Comparison of ENCODE assay signal across 18 cellular contexts in genomic region chr12:14781563-14781962, GRCh38. TPM values are rescaled to one million over a fixed set of nuclear protein-coding genes. Genes with fewer than 3 reads are reported as not detected.
DNase-seq lines count a peak whose midpoint lies in the region; ATAC-seq and TF ChIP-seq lines count a peak whose summit lies in the region.
"Had no signal": no experiment of that assay in that cellular context is flagged by ENCODE, and none has a peak within 500 bp of the region (broad histone marks: within the 10 kb centered on the region; RNA-seq: fewer than 3 reads in every experiment).

No MANE protein-coding gene starts in this region.

- TF ChIP-seq CTCF in GM23338 (conservative IDR thresholded peaks at IDR 0.05; ENCODE audit: low read depth in 2 of 2) (no peak), ascending aorta (IDR thresholded peaks at IDR 0.05) (no peak), thoracic aorta (IDR thresholded peaks at IDR 0.05) (no peak), natural killer cell (IDR thresholded peaks at IDR 0.05) (no peak)

- H3K4me1 ChIP-seq in GM23338 (ENCODE audit: insufficient read depth) = peaks cover 12% of the 10 kb centered on the region
- H3K4me1 ChIP-seq in ascending aorta = peaks cover 0 to 11% of the 10 kb centered on the region in 2 donors
- H3K4me1 ChIP-seq in thoracic aorta (ENCODE audit: control insufficient read depth in 1 of 2, low read depth in 2 of 2) = peaks cover 9 to 37% of the 10 kb centered on the region in 2 donors

- peaks cover 13% of the 10 kb centered on the region for H3K4me1 Mint-ChIP-seq in GM23338
- peaks cover under 1% of the 10 kb centered on the region for H3K4me1 Mint-ChIP-seq in activated T-cell treated with anti-CD3 and anti-CD28 coated beads, Interleukin-2, amount 50 U/mL, for 4 hours (ENCODE audit: low read depth)
- peaks cover 0 to 5% of the 10 kb centered on the region in 2 donors for H3K4me1 Mint-ChIP-seq in natural killer cell

- intact Hi-C loops in ascending aorta (cut with DNase I) (no loop called here), left colon (cut with DNase I, micrococcal nuclease) (no loop called here), natural killer cell (cut with micrococcal nuclease) (no loop called here), left cardiac atrium (cut with DNase I) (no loop called here)

- peaks cover 3% of the 10 kb centered on the region; the same call in 2 of the 3 replicates for H3K36me3 Mint-ChIP-seq in GM23338 (ENCODE audit: low read depth)
- H3K36me3 Mint-ChIP-seq in activated T-cell treated with anti-CD3 and anti-CD28 coated beads, Interleukin-2, amount 50 U/mL, for 4 hours (ENCODE audit: insufficient read depth) = peaks cover 16% of the 10 kb centered on the region
- peaks cover 2% of the 10 kb centered on the region for H3K36me3 Mint-ChIP-seq in natural killer cell

- no peak for DNase-seq in GM23338 (ENCODE audit: low spot score)
- no peak for DNase-seq in ascending aorta (ENCODE audit: low spot score in 2 of 2)
- no peak for DNase-seq in left colon
- no peak for DNase-seq in thoracic aorta (ENCODE audit: low spot score)
- no peak for DNase-seq in activated T-cell treated with anti-CD3 and anti-CD28 coated beads, Interleukin-2, amount 50 U/mL, for 4 hours
- DNase-seq in natural killer cell = no peak
- DNase-seq in left cardiac atrium = no peak
- DNase-seq: AML-193; CD4-positive, alpha-beta T cell; DMS79 treated with DMSO at 0.1 percent for 48 hours; GF-D8; H9 had no signal

- H3K27ac Mint-ChIP-seq in GM23338 (peak overlapping the region; percentile 53; the same call in 1 of the 2 replicates), natural killer cell (no peak overlapping the region)
- H3K27ac Mint-ChIP-seq: CD4-positive, alpha-beta T cell; H9 had no signal

- H3K9me3 ChIP-seq in ascending aorta (no peaks in the 10 kb centered on the region), thoracic aorta (no peaks in the 10 kb centered on the region)
- H3K9me3 ChIP-seq: A549 had no signal

- H3F3A ChIP-seq in GM23338 (replicated peaks; ENCODE audit: low read depth) = no peaks in the 10 kb centered on the region

- peaks cover 4% of the 10 kb centered on the region; the same call in 1 of the 2 replicates for H3K36me3 ChIP-seq in GM23338 (ENCODE audit: insufficient read depth)
- H3K36me3 ChIP-seq in ascending aorta = peaks cover 4 to 15% of the 10 kb centered on the region in 2 donors
- H3K36me3 ChIP-seq in thoracic aorta = peaks cover 1% of the 10 kb centered on the region

- no peaks in the 10 kb centered on the region for H3K9me2 ChIP-seq in GM23338 (ENCODE audit: insufficient read depth)

- no peak overlapping the region for H3K4me2 ChIP-seq in GM23338
- H3K4me2 ChIP-seq: A549 had no signal

- H4K20me1 ChIP-seq in GM23338 (replicated peaks; ENCODE audit: insufficient read depth) = 0 out of 2 replicates have a peak, but pooled peaks cover 9% of the 10 kb centered on the region

- H3K27ac ChIP-seq in GM23338 (ENCODE audit: low read depth) (no peak overlapping the region), ascending aorta (peak overlapping the region; percentile 43 to 47), thoracic aorta (peak overlapping the region; percentile 46 to 63)
- H3K27ac ChIP-seq: 22Rv1, A549, C4-2B, HL-60 had no signal

- H3K27me3 ChIP-seq in GM23338 (ENCODE audit: insufficient read depth) = no peaks in the 10 kb centered on the region
- H3K27me3 ChIP-seq in ascending aorta = no peaks in the 10 kb centered on the region
- no peaks in the 10 kb centered on the region for H3K27me3 ChIP-seq in thoracic aorta (replicated peaks; ENCODE audit: insufficient read depth)

- H3K4me3 ChIP-seq in GM23338 (no peak overlapping the region), ascending aorta (no peak overlapping the region), thoracic aorta (no peak overlapping the region)
- H3K4me3 ChIP-seq: A549 had no signal

- H3K27me3 Mint-ChIP-seq in GM23338 (ENCODE audit: insufficient read depth, low read depth, poor library complexity) (peaks cover 1% of the 10 kb centered on the region), natural killer cell (ENCODE audit: low read depth in 2 of 2) (peaks cover 0 to 5% of the 10 kb centered on the region in 2 donors)
- H3K27me3 Mint-ChIP-seq in activated T-cell treated with anti-CD3 and anti-CD28 coated beads, Interleukin-2, amount 50 U/mL, for 4 hours (ENCODE audit: low read depth) = no peaks in the 10 kb centered on the region
- H3K27me3 Mint-ChIP-seq: CD4-positive, alpha-beta T cell had no signal

- no peaks in the 10 kb centered on the region for H3K79me2 ChIP-seq in GM23338 (replicated peaks; ENCODE audit: insufficient read depth)

- H2AFZ ChIP-seq in GM23338 = no peak overlapping the region

- H3K4me3 Mint-ChIP-seq in GM23338 (no peak overlapping the region), natural killer cell (no peak overlapping the region)
- no peak overlapping the region for H3K4me3 Mint-ChIP-seq in activated T-cell treated with anti-CD3 and anti-CD28 coated beads, Interleukin-2, amount 50 U/mL, for 4 hours
- H3K4me3 Mint-ChIP-seq: CD4-positive, alpha-beta T cell; H9 had no signal

- ATAC-seq in GM23338 = no peak
- ATAC-seq in left colon = peak; percentile 53
- ATAC-seq in thoracic aorta (ENCODE audit: insufficient number of reproducible peaks, low FRiP score, low read depth) = no peak
- no peak for ATAC-seq in activated T-cell treated with anti-CD3 and anti-CD28 coated beads, Interleukin-2, amount 50 U/mL, for 4 hours
- no peak for ATAC-seq in natural killer cell
- ATAC-seq in left cardiac atrium = no peak

- H3K9me3 Mint-ChIP-seq in GM23338 (no peaks in the 10 kb centered on the region), natural killer cell (no peaks in the 10 kb centered on the region)
- no peaks in the 10 kb centered on the region for H3K9me3 Mint-ChIP-seq in activated T-cell treated with anti-CD3 and anti-CD28 coated beads, Interleukin-2, amount 50 U/mL, for 4 hours
- H3K9me3 Mint-ChIP-seq: CD4-positive, alpha-beta T cell; H9 had no signal

RNA-seq across cellular contexts. Expression of gene WBP11, which starts 21.7 kb away (rescaled TPM):
- total RNA-seq in GM23338 (2014; rRNA removed; shearing (Covaris generic)) = 33.8 and 57.1 TPM in 2 replicates
- polyA plus RNA-seq in GM23338 (2016; fragmentation: Nextera tagmentation; extraction: Ambion mirVana) = 138 and 148 TPM in 2 replicates
- total RNA-seq in ascending aorta (6.7 TPM), left colon (10 to 100 TPM; 38.0 to 44.1 TPM), thoracic aorta (10 to 100 TPM; 10.0 to 17.6 TPM), natural killer cell (100 to 1,000 TPM; 130 to 159 (median 134) TPM), left cardiac atrium (10 to 100 TPM; 41.0 to 56.0 TPM)
- 100 to 1,000 TPM; 133 to 146 (median 140) TPM for total RNA-seq in activated T-cell treated with anti-CD3 and anti-CD28 coated beads, Interleukin-2, amount 50 U/mL, for 4 hours

RNA-seq across cellular contexts. Expression of gene C12orf60, which starts 21.9 kb away (rescaled TPM):
- total RNA-seq in GM23338 (2014; rRNA removed; shearing (Covaris generic)) = 1.7 and 1.9 TPM in 2 replicates
- polyA plus RNA-seq in GM23338 (2016; fragmentation: Nextera tagmentation; extraction: Ambion mirVana) = 1.3 and 2.3 TPM in 2 replicates
- total RNA-seq in ascending aorta (not detected), left colon (under 1 TPM; 0.31 to 0.89 TPM), thoracic aorta (under 1 TPM in 1 of 2 donors, not detected in 1; 0.27 TPM), natural killer cell (under 1 TPM; 0.28 to 0.79 (median 0.33) TPM), left cardiac atrium (1 to 10 TPM in 1 of 2 donors, under 1 TPM in 1; 0.94 to 1.1 TPM)
- 1 to 10 TPM; 1.4 to 2.4 (median 1.6) TPM for total RNA-seq in activated T-cell treated with anti-CD3 and anti-CD28 coated beads, Interleukin-2, amount 50 U/mL, for 4 hours

RNA-seq across cellular contexts. Expression of gene SMCO3, which starts 32.4 kb away (rescaled TPM):
- total RNA-seq in GM23338 (2014; rRNA removed; shearing (Covaris generic)) = not detected in 2 replicates
- 0.13 TPM in 1 of 2 replicates, not detected in the other for polyA plus RNA-seq in GM23338 (2016; fragmentation: Nextera tagmentation; extraction: Ambion mirVana)
- total RNA-seq in ascending aorta (2.1 TPM), left colon (not detected), thoracic aorta (under 1 TPM; 0.27 to 0.49 TPM), natural killer cell (not detected), left cardiac atrium (under 1 TPM; 0.29 to 0.44 TPM)
- total RNA-seq in activated T-cell treated with anti-CD3 and anti-CD28 coated beads, Interleukin-2, amount 50 U/mL, for 4 hours = not detected
- total RNA-seq: CD4-positive, alpha-beta T cell; H1; H9; HT1080 had no signal
- polyA plus RNA-seq: H1 had no signal
